8 cellular contexts compared by ENCODE assay signal in the genomic region with DNA sequence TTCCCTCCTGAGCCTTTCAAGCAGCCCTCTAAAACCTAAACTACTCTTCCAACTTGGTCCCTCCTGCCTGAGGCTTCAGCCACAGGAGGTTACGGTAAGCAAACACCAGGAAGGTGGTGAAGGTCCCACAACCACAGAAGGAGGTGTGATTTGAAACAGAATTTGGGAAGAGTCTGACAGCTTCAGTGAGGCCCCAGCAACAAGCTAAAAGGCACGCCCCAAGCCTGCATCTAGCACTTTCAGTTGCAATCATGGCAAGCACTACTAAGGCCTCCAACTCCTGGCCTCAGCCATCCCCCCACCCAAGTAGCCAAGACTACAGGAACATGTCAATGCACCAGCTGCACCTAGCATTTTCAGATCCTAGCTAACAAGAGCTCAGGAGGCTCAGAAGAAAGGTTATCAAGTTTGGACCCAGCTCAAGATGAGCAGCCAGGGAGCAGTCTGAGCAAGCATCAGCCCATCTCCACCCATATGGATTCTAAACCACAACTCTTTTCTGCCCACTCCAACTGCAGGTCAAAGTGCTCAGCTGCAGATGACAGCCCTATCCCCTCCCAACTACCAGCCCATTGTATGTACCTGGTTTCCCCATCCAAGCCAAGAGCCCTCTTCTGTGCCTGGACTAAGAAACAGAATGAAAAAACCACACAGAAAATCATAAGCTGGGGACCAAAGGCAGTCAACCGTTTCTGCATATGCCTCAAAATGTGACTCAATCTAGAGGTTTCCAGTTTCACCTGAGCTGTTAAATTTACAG. TPM values are rescaled to one million over a fixed set of nuclear protein-coding genes. Genes with fewer than 3 reads are reported as not detected.
DNase-seq lines count a peak whose midpoint lies in the region; ATAC-seq and TF ChIP-seq lines count a peak whose summit lies in the region.

No MANE protein-coding gene starts in this region.

- peaks cover 30% of the 10 kb centered on the region; the same call in 1 of the 2 replicates for H3K79me2 ChIP-seq in SK-N-SH (ENCODE audit: insufficient read depth)

- no peaks in the 10 kb centered on the region for H3K27me3 Mint-ChIP-seq in activated CD8-positive, alpha-beta T cell treated with anti-CD3 and anti-CD28 coated beads for 36 hours

- WGBS in SK-N-SH (ENCODE audit: low lambda C conversion rate), result 30% methylated on average over 2 of the region's 3 CpGs
- WGBS in testis, 2 donors, result 65 to 75% methylated on average over 3 of the region's 3 CpGs

- H3K4me1 ChIP-seq in SK-N-SH (ENCODE audit: control insufficient read depth in 1 of 2, insufficient read depth in 2 of 2, low read depth in 1 of 2, low read length in 1 of 2), result peaks cover 36 to 71% of the 10 kb centered on the region in 2 experiments
- peaks cover 56% of the 10 kb centered on the region for H3K4me1 ChIP-seq in testis

- peaks cover 87% of the 10 kb centered on the region for H3F3A ChIP-seq in SK-N-SH (replicated peaks; ENCODE audit: insufficient read depth)

- H2AFZ ChIP-seq in SK-N-SH (ENCODE audit: low read depth), result no peak overlapping the region

- TF ChIP-seq CTCF in SK-N-SH (IDR thresholded peaks at IDR 0.05) (no peak), testis (IDR thresholded peaks at IDR 0.05) (no peak)
- no peak for TF ChIP-seq CTCF in activated CD8-positive, alpha-beta T cell treated with anti-CD3 and anti-CD28 coated beads for 36 hours (IDR thresholded peaks at IDR 0.05)

- TF ChIP-seq RAD21 in SK-N-SH (IDR thresholded peaks at IDR 0.05; ENCODE audit: low read length), result no peak

- ATAC-seq in SK-N-SH treated with all-trans-retinoic acid at 6 μM for 48 hours (no peak), HG03432 (IDR thresholded peaks at IDR 0.05; ENCODE audit: unreplicated experiment) (peak; percentile 28), HG02588 (IDR thresholded peaks at IDR 0.05; ENCODE audit: unreplicated experiment) (no peak)
- peak; percentile 31 for ATAC-seq in activated CD8-positive, alpha-beta T cell treated with anti-CD3 and anti-CD28 coated beads for 36 hours

- peak overlapping the region; percentile 41 for H3K4me3 Mint-ChIP-seq in activated CD8-positive, alpha-beta T cell treated with anti-CD3 and anti-CD28 coated beads for 36 hours

- DNase-seq in SK-N-SH (no peak), testis (no peak), DMS79 treated with DMSO at 0.1 percent for 48 hours (lab: John Stamatoyannopoulos, UW) (no peak)
- DNase-seq in activated CD8-positive, alpha-beta T cell treated with anti-CD3 and anti-CD28 coated beads for 36 hours, result peak; percentile 88

- H3K36me3 ChIP-seq in SK-N-SH (replicated peaks in 1 of 2; ENCODE audit: control insufficient read depth in 1 of 2, insufficient read depth in 2 of 2, low read length in 1 of 2) (peaks cover 26 to 37% of the 10 kb centered on the region in 2 experiments), testis (ENCODE audit: low read depth, missing control alignments) (no peaks in the 10 kb centered on the region)

- TF ChIP-seq POLR2A in testis (IDR thresholded peaks at IDR 0.05), result no peak

- no peaks in the 10 kb centered on the region for H3K9me3 Mint-ChIP-seq in activated CD8-positive, alpha-beta T cell treated with anti-CD3 and anti-CD28 coated beads for 36 hours

- POLR2A ChIA-PET in SK-N-SH (lab: Yijun Ruan, JAX), result interaction anchor here (0.9 to 1.8 kb wide), 3 partner anchors 12 to 156 kb away, joined by 4 to 6 read pairs (median 4); partner anchors contain the start of gene TUT1
- POLR2A ChIA-PET in activated CD8-positive, alpha-beta T cell treated with anti-CD3 and anti-CD28 coated beads for 36 hours (lab: Charles Lee), result interaction anchor here (0.7 to 14.2 kb wide), 12 partner anchors 13 to 324 kb away, joined by 3 to 156 read pairs (median 6); partner anchors contain the start of genes C11orf98, CSKMT, EEF1G and LBHD1

- no peak for TF ChIP-seq EP300 in SK-N-SH (IDR thresholded peaks at IDR 0.05; ENCODE audit: borderline replicate concordance in 1 of 2, low read depth in 1 of 2, low read length in 1 of 2)

- peak overlapping the region; percentile 85 for H3K4me2 ChIP-seq in SK-N-SH

- H3K4me1 Mint-ChIP-seq in activated CD8-positive, alpha-beta T cell treated with anti-CD3 and anti-CD28 coated beads for 36 hours (ENCODE audit: low read depth), result peaks cover 90% of the 10 kb centered on the region

- H3K27me3 ChIP-seq in SK-N-SH (ENCODE audit: insufficient read depth) (no peaks in the 10 kb centered on the region), testis (no peaks in the 10 kb centered on the region)

- H3K27ac ChIP-seq in SK-N-SH (ENCODE audit: low read depth in 2 of 2, low read length in 1 of 2), result peak overlapping the region; percentile 85 to 97
- peak overlapping the region; percentile 47 to 50 for H3K27ac ChIP-seq in testis

- no peak overlapping the region for H3K4me3 ChIP-seq in SK-N-SH (ENCODE audit: low read depth in 2 of 2, low read length in 1 of 2)
- peak overlapping the region; percentile 9; the same call in 1 of the 2 replicates for H3K4me3 ChIP-seq in iPS-18c (ENCODE audit: insufficient read depth, low read depth, low read length)
- no peak overlapping the region for H3K4me3 ChIP-seq in testis

- peak overlapping the region; percentile 82; the same call in 1 of the 2 replicates for H3K9ac ChIP-seq in SK-N-SH

- no peaks in the 10 kb centered on the region for H3K9me3 ChIP-seq in SK-N-SH
- no peaks in the 10 kb centered on the region for H3K9me3 ChIP-seq in iPS-18c (ENCODE audit: control insufficient read depth, insufficient read depth, low read length)
- H3K9me3 ChIP-seq in testis, result no peaks in the 10 kb centered on the region

- CTCF ChIA-PET in SK-N-SH (lab: Yijun Ruan, JAX), result interaction anchor here (0.8 to 11.8 kb wide), 9 partner anchors 11 to 450 kb away, joined by 3 to 90 read pairs (median 4); no protein-coding TSS in a partner anchor
- CTCF ChIA-PET in activated CD8-positive, alpha-beta T cell treated with anti-CD3 and anti-CD28 coated beads for 36 hours (lab: Charles Lee), result interaction anchor here (0.8 to 5.4 kb wide), 17 partner anchors 9 to 170 kb away, joined by 3 to 80 read pairs (median 3); partner anchors contain the start of genes C11orf98, CSKMT, HNRNPUL2 and MTA2

- H3K36me3 Mint-ChIP-seq in activated CD8-positive, alpha-beta T cell treated with anti-CD3 and anti-CD28 coated beads for 36 hours (ENCODE audit: low read depth), result peaks cover 51% of the 10 kb centered on the region

- intact Hi-C loops in activated CD8-positive, alpha-beta T cell treated with anti-CD3 and anti-CD28 coated beads for 36 hours (cut with micrococcal nuclease), result loop anchor here (2.0 to 5.0 kb wide), 2 partner anchors 14 to 130 kb away; no protein-coding TSS in a partner anchor
- intact Hi-C loops in testis (cut with DNase I; ENCODE audit: low total_unique reads), result no loop called here

- peaks cover 7% of the 10 kb centered on the region for H4K20me1 ChIP-seq in SK-N-SH (ENCODE audit: insufficient read depth)

- H3K27ac Mint-ChIP-seq in activated CD8-positive, alpha-beta T cell treated with anti-CD3 and anti-CD28 coated beads for 36 hours, result peak overlapping the region; percentile 94

- no peaks in the 10 kb centered on the region for H3K9me2 ChIP-seq in SK-N-SH

TF ChIP-seq in SK-N-SH, 30 proteins besides CTCF, POLR2A, EP300 and RAD21:
- TF ChIP-seq SIN3A (IDR thresholded peaks at IDR 0.05; ENCODE audit: borderline replicate concordance, low read depth, low read length), result 0 out of 2 replicates have a peak, but pooled peaks have one; percentile 11
- TF ChIP-seq NFIC (IDR thresholded peaks at IDR 0.05; ENCODE audit: borderline replicate concordance), result no peak

TF ChIP-seq in SK-N-SH treated with all-trans-retinoic acid at 6 μM for 48 hours, 23 proteins besides CTCF, POLR2A, EP300 and RAD21 (continues in another document):
- no peak for TF ChIP-seq TOX (CRISPR knock-in tag; IDR thresholded peaks at IDR 0.05; ENCODE audit: borderline replicate concordance)
- TF ChIP-seq ZFP30 (CRISPR knock-in tag; IDR thresholded peaks at IDR 0.05), result no peak
- no peak for TF ChIP-seq TCF4 (CRISPR knock-in tag; IDR thresholded peaks at IDR 0.05; ENCODE audit: borderline replicate concordance)
- TF ChIP-seq PPARA (CRISPR knock-in tag; IDR thresholded peaks at IDR 0.05; ENCODE audit: borderline replicate concordance), result no peak
- TF ChIP-seq ZC3H10 (CRISPR knock-in tag; IDR thresholded peaks at IDR 0.05), result no peak
- no peak for TF ChIP-seq ZNF70 (CRISPR knock-in tag; IDR thresholded peaks at IDR 0.05)

RNA-seq across cellular contexts. Expression of gene AHNAK, which starts 10.4 kb away (rescaled TPM):
- polyA plus RNA-seq in SK-N-SH (2012; rRNA removed) (57.8 and 62.3 TPM in 2 replicates), testis (ENCODE audit: insufficient read depth, low read depth, low replicate concordance) (95.8 TPM)
- polyA plus RNA-seq in SK-N-SH (2012; cell fraction: cytosol; rRNA removed), result 49.7 and 55.0 TPM in 2 replicates
- polyA plus RNA-seq in SK-N-SH (2012; cell fraction: nucleus; rRNA removed), result 78.7 and 115 TPM in 2 replicates
- 10 to 100 TPM; 41.1 to 43.0 TPM for total RNA-seq in activated CD8-positive, alpha-beta T cell treated with anti-CD3 and anti-CD28 coated beads for 36 hours
- 100 to 1,000 TPM; 137 to 148 TPM for total RNA-seq in testis

RNA-seq across cellular contexts. Expression of gene EEF1G, which starts 16.6 kb away (rescaled TPM):
- 1,853 and 2,105 TPM in 2 replicates for polyA plus RNA-seq in SK-N-SH (2012; rRNA removed)
- polyA plus RNA-seq in SK-N-SH (2012; cell fraction: cytosol; rRNA removed), result 1,837 and 2,039 TPM in 2 replicates
- polyA plus RNA-seq in SK-N-SH (2012; cell fraction: nucleus; rRNA removed), result 604 and 627 TPM in 2 replicates
- 1,000 to 10,000 TPM; 1,925 to 1,979 TPM for total RNA-seq in activated CD8-positive, alpha-beta T cell treated with anti-CD3 and anti-CD28 coated beads for 36 hours
- total RNA-seq in testis, result 100 to 1,000 TPM; 607 to 868 TPM
- 1,165 TPM for polyA plus RNA-seq in testis (ENCODE audit: insufficient read depth, low read depth, low replicate concordance)

RNA-seq across cellular contexts. Expression of gene TUT1, which starts 34.3 kb away (rescaled TPM):
- polyA plus RNA-seq in SK-N-SH (2012; rRNA removed) (27.3 and 30.0 TPM in 2 replicates), testis (ENCODE audit: insufficient read depth, low read depth, low replicate concordance) (25.0 TPM)
- 10.5 and 13.8 TPM in 2 replicates for polyA plus RNA-seq in SK-N-SH (2012; cell fraction: cytosol; rRNA removed)
- polyA plus RNA-seq in SK-N-SH (2012; cell fraction: nucleus; rRNA removed), result 97.9 and 105 TPM in 2 replicates
- total RNA-seq in activated CD8-positive, alpha-beta T cell treated with anti-CD3 and anti-CD28 coated beads for 36 hours, result 10 to 100 TPM; 34.4 to 38.0 TPM
- total RNA-seq in testis, result 10 to 100 TPM; 24.3 to 30.0 TPM

RNA-seq across cellular contexts. Expression of gene MTA2, which starts 44.6 kb away (rescaled TPM):
- 18.4 and 20.6 TPM in 2 replicates for polyA plus RNA-seq in SK-N-SH (2012; rRNA removed)
- 12.7 and 15.6 TPM in 2 replicates for polyA plus RNA-seq in SK-N-SH (2012; cell fraction: cytosol; rRNA removed)
- 57.9 and 72.2 TPM in 2 replicates for polyA plus RNA-seq in SK-N-SH (2012; cell fraction: nucleus; rRNA removed)
- total RNA-seq in activated CD8-positive, alpha-beta T cell treated with anti-CD3 and anti-CD28 coated beads for 36 hours, result 100 to 1,000 TPM; 159 to 164 TPM
- 100 to 1,000 TPM in 1 of 2 donors, 10 to 100 TPM in 1; 97.2 to 115 TPM for total RNA-seq in testis
- 87.6 TPM for polyA plus RNA-seq in testis (ENCODE audit: insufficient read depth, low read depth, low replicate concordance)

RNA-seq across cellular contexts. Expression of gene EML3, which starts 55.5 kb away (rescaled TPM):
- polyA plus RNA-seq in SK-N-SH (2012; rRNA removed), result 43.0 and 47.8 TPM in 2 replicates
- polyA plus RNA-seq in SK-N-SH (2012; cell fraction: cytosol; rRNA removed), result 14.5 and 19.5 TPM in 2 replicates
- polyA plus RNA-seq in SK-N-SH (2012; cell fraction: nucleus; rRNA removed), result 247 and 252 TPM in 2 replicates
- 100 to 1,000 TPM; 115 to 120 TPM for total RNA-seq in activated CD8-positive, alpha-beta T cell treated with anti-CD3 and anti-CD28 coated beads for 36 hours
- 10 to 100 TPM; 39.3 to 57.8 TPM for total RNA-seq in testis
- 29.3 TPM for polyA plus RNA-seq in testis (ENCODE audit: insufficient read depth, low read depth, low replicate concordance)

Comparison
In these comparisons a context has a peak if more than half of its experiments do, and no peak if none do; other contexts are left out.
1. ATAC-seq: peak in HG03432 (single experiment) and activated CD8-positive, alpha-beta T cell treated with anti-CD3 and anti-CD28 coated beads for 36 hours (single experiment); none in SK-N-SH treated with all-trans-retinoic acid at 6 μM for 48 hours (single experiment) and HG02588 (single experiment).